ENCODE assay signal across 8 cellular contexts in genomic region chr12:10722502-10722904, GRCh38. TPM values are rescaled to one million over a fixed set of nuclear protein-coding genes. Genes with fewer than 3 reads are reported as not detected.
DNase-seq lines count a peak whose midpoint lies in the region; ATAC-seq and TF ChIP-seq lines count a peak whose summit lies in the region.

No MANE protein-coding gene starts in this region.

- CTCF ChIA-PET in BJ (lab: Yijun Ruan, JAX): interaction anchor here (1.8 kb wide), 1 partner anchor 27 kb away, joined by 9 read pairs; no protein-coding TSS in a partner anchor

- DNase-seq in BJ (ENCODE audit: low read depth) (no peak), T-helper 9 cell (peak; percentile 1), T47D (ENCODE audit: low read depth in 1 of 2, low spot score in 1 of 2) (peak; percentile 8 to 45), iris pigment epithelial cell (ENCODE audit: low read depth) (peak; percentile 69), superior temporal gyrus (ENCODE audit: extremely low spot score) (no peak)
- DNase-seq in stimulated activated CD4-positive, alpha-beta T cell treated with anti-CD3 and anti-CD28 coated beads, Interleukin-2, amount 100 ng/mL, for 24 hours: peak; percentile 59

- no peaks in the 10 kb centered on the region for H3K27me3 ChIP-seq in BJ (ENCODE audit: control insufficient read depth, insufficient read depth, low read length)

- in situ Hi-C loops in T47D (cut with HindIII; ENCODE audit: low pct_unique_long_range_greater_than_20kb, low sequenced_read_pairs): no loop called here

- ATAC-seq in HG03342 (IDR thresholded peaks at IDR 0.05; ENCODE audit: unreplicated experiment): peak; percentile 46

- peak overlapping the region; percentile 82 for H3K4me3 ChIP-seq in BJ (ENCODE audit: low read depth, low read length)

- peak; percentile 28 for TF ChIP-seq POLR2A in GM19099 (IDR thresholded peaks at IDR 0.05; ENCODE audit: extremely low read depth, insufficient read length, low read depth)

- POLR2A ChIA-PET in BJ (lab: Charles Lee): no interaction called here

- H3K36me3 ChIP-seq in BJ (ENCODE audit: control insufficient read depth, insufficient read depth, low read length): no peaks in the 10 kb centered on the region

- TF ChIP-seq CTCF in BJ (IDR thresholded peaks at IDR 0.05; ENCODE audit: insufficient read depth, low read depth, low read length): peak; percentile 35

RNA-seq across cellular contexts. Expression of gene YBX3, which starts 0.6 kb away (rescaled TPM):
- polyA plus RNA-seq in BJ (2011; rRNA removed): 81.4 and 142 TPM in 2 replicates
- 84.1 and 110 TPM in 2 replicates for polyA minus RNA-seq in BJ (2011; rRNA and poly(A)+ RNA removed)

RNA-seq across cellular contexts. Expression of gene STYK1, which starts 48.7 kb away (rescaled TPM):
- 0.74 and 0.92 TPM in 2 replicates for polyA plus RNA-seq in BJ (2011; rRNA removed)
- polyA minus RNA-seq in BJ (2011; rRNA and poly(A)+ RNA removed): 0.57 and 2.1 TPM in 2 replicates

Comparison
In these comparisons a context has a peak if more than half of its experiments do, and no peak if none do; other contexts are left out.
1. DNase-seq: peak in T-helper 9 cell (single experiment), T47D (2 of 2), iris pigment epithelial cell (single experiment) and stimulated activated CD4-positive, alpha-beta T cell treated with anti-CD3 and anti-CD28 coated beads, Interleukin-2, amount 100 ng/mL, for 24 hours (2 of 2); none in BJ (single experiment) and superior temporal gyrus (single experiment).